31 cellular contexts compared by ENCODE assay signal in the genomic region with DNA sequence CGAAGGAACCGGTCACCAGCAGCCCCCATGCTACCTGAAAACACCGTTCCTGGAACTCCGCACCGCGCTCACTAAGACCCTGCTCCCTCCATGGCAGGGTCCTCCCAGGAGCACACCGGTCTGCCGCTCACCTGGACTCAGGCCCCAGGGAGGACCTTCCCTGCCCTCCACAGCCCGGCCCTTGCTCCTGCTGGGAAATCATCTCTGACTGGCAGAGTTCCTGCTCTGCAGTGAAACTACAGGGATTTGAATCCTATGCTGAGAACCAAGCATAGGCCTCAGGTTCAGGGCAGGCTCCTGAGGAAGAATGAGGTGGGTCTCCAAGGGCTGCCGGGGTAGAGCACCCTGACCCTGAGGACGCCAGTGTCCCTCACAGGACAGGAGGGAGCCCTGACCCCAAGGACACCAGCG.
DNase-seq lines count a peak whose midpoint lies in the region; ATAC-seq, FAIRE-seq and TF ChIP-seq lines count a peak whose summit lies in the region.
"Had no signal": no experiment of that assay in that cellular context is flagged by ENCODE, and none has a peak within 500 bp of the region (broad histone marks: within the 10 kb centered on the region; RNA-seq: fewer than 3 reads in every experiment).

No MANE protein-coding gene starts in this region.

- H3K4me1 ChIP-seq in ES-I3 (ENCODE audit: insufficient read depth, low read length) = no peaks in the 10 kb centered on the region
- no peaks in the 10 kb centered on the region for H3K4me1 ChIP-seq in kidney (ENCODE audit: control insufficient read depth in 1 of 2, insufficient read depth in 1 of 2, low read depth in 1 of 2, low read length in 2 of 2)
- H3K4me1 ChIP-seq in neuronal stem cell (ENCODE audit: control insufficient read depth in 2 of 2, insufficient read depth in 1 of 2, low read depth in 1 of 2, low read length in 2 of 2) = peaks cover 3 to 8% of the 10 kb centered on the region in 2 donors
- peaks cover 0 to 9% (median 2%) of the 10 kb centered on the region in 4 donors for H3K4me1 ChIP-seq in sigmoid colon
- H3K4me1 ChIP-seq: A549, breast epithelium, colonic mucosa, foreskin keratinocyte, psoas muscle had no signal

- WGBS in neuronal stem cell (ENCODE audit: extremely low coverage in 2 of 2, insufficient read length in 2 of 2, insufficient replicate concordance in 1 of 2), 2 donors = no CpG with 5 or more reads among the region's 12 CpGs
- WGBS in sigmoid colon, 2 donors = 84 to 86% methylated on average over 12 of the region's 12 CpGs

- DNase-seq in ecto neural progenitor cell (ENCODE audit: low spot score) = peak; percentile 52
- DNase-seq in kidney = peak; percentile 35
- no peak for DNase-seq in neuronal stem cell (ENCODE audit: low spot score)
- no peak for DNase-seq in sigmoid colon
- no peak for DNase-seq in mucosa of gallbladder (ENCODE audit: low spot score)
- DNase-seq: activated CD4-positive, alpha-beta T cell treated with anti-CD3 and anti-CD28 coated beads, Interleukin-2, amount 50 U/mL, for 48 hours; activated CD8-positive, alpha-beta memory T cell treated with anti-CD3 and anti-CD28 coated beads, Interleukin-2, amount 50 U/mL, for 4 hours; activated naive CD4-positive, alpha-beta T cell treated with anti-CD3 and anti-CD28 coated beads, Interleukin-2, amount 50 U/mL, for 16 hours; amygdala; CD8-positive, alpha-beta memory T cell; colonic mucosa; DMS153; foreskin keratinocyte; MV-4-11; NCI-H446 treated with DMSO at 0.1 percent for 48 hours; NCI-H82; psoas muscle; stomach; T-cell had no signal

- H4K8ac ChIP-seq in neuronal stem cell (ENCODE audit: low read depth, low read length) = peak overlapping the region; percentile 72

- H3K36me3 ChIP-seq in ES-I3 (ENCODE audit: insufficient read depth, low read length) (no peaks in the 10 kb centered on the region), kidney (ENCODE audit: control insufficient read depth in 1 of 2, insufficient read depth in 2 of 2, low read length in 2 of 2) (no peaks in the 10 kb centered on the region), neuronal stem cell (replicated peaks in 1 of 2; ENCODE audit: control insufficient read depth in 2 of 2, insufficient read depth in 2 of 2, low read length in 2 of 2) (no peaks in the 10 kb centered on the region), sigmoid colon (no peaks in the 10 kb centered on the region)
- H3K36me3 ChIP-seq: breast epithelium, colonic mucosa, esophagus muscularis mucosa, stomach, thyroid gland had no signal

- TF ChIP-seq EP300 in sigmoid colon (IDR thresholded peaks at IDR 0.05) = no peak

- no peak overlapping the region for H3K14ac ChIP-seq in neuronal stem cell (ENCODE audit: low read length)

- H2BK120ac ChIP-seq in neuronal stem cell (ENCODE audit: low read depth, low read length) = no peak overlapping the region

- no peak for TF ChIP-seq POLR2A in sigmoid colon (IDR thresholded peaks at IDR 0.05)

- peak overlapping the region; percentile 79 for H2AFZ ChIP-seq in neuronal stem cell (ENCODE audit: low read length)

- H3K27ac ChIP-seq in kidney (ENCODE audit: low read depth in 2 of 2, low read length in 2 of 2) (no peak overlapping the region), neuronal stem cell (replicated peaks; ENCODE audit: low read length) (no peak overlapping the region), sigmoid colon (no peak overlapping the region)
- H3K27ac ChIP-seq: A549, breast epithelium, colonic mucosa, esophagus muscularis mucosa, foreskin keratinocyte, psoas muscle, RWPE1, skin epidermis, stomach, thyroid gland had no signal

- no peak overlapping the region for H3K4ac ChIP-seq in neuronal stem cell (ENCODE audit: low read length)

- H3K9ac ChIP-seq in ES-I3 (ENCODE audit: low read depth, low read length) (peak overlapping the region; percentile 49; the same call in 1 of the 2 replicates), kidney (ENCODE audit: low read length in 2 of 2) (no peak overlapping the region), neuronal stem cell (ENCODE audit: low read depth, low read length, poor library complexity) (peak overlapping the region; percentile 66)

- ATAC-seq in GM18520 (IDR thresholded peaks at IDR 0.05; ENCODE audit: unreplicated experiment) = no peak
- no peak for ATAC-seq in HG03460 (IDR thresholded peaks at IDR 0.05; ENCODE audit: unreplicated experiment)
- ATAC-seq: A549, foreskin keratinocyte, HCT116, T-cell had no signal

- FAIRE-seq in kidney (lab: Jason Lieb, UNC) = no peak
- FAIRE-seq: G401.6, islet of Langerhans had no signal

- no peaks in the 10 kb centered on the region for H3K9me3 ChIP-seq in ES-I3 (ENCODE audit: control insufficient read depth, insufficient read depth, low read length)
- H3K9me3 ChIP-seq in kidney (ENCODE audit: control insufficient read depth in 1 of 2, low read length in 2 of 2) = no peaks in the 10 kb centered on the region
- H3K9me3 ChIP-seq in neuronal stem cell (replicated peaks in 1 of 2; ENCODE audit: control insufficient read depth in 2 of 2, insufficient read depth in 1 of 2, low read depth in 1 of 2, low read length in 2 of 2) = no peaks in the 10 kb centered on the region
- no peaks in the 10 kb centered on the region for H3K9me3 ChIP-seq in sigmoid colon
- H3K9me3 ChIP-seq: A549, breast epithelium, colonic mucosa, esophagus muscularis mucosa, psoas muscle, stomach, thyroid gland had no signal

- H3K23ac ChIP-seq in neuronal stem cell (ENCODE audit: low read depth, low read length, poor library complexity) = no peak overlapping the region

- H3K79me1 ChIP-seq in neuronal stem cell (ENCODE audit: low read depth, low read length) = no peaks in the 10 kb centered on the region

- no peak overlapping the region for H3K4me2 ChIP-seq in neuronal stem cell (ENCODE audit: insufficient read depth, low read length, poor library complexity, severe bottlenecking)
- H3K4me2 ChIP-seq: A549 had no signal

- peak overlapping the region; percentile 66 for H3K18ac ChIP-seq in neuronal stem cell (ENCODE audit: low read length)

- H2BK15ac ChIP-seq in neuronal stem cell (ENCODE audit: low read length) = no peak overlapping the region

- no peak overlapping the region for H3K4me3 ChIP-seq in kidney (ENCODE audit: low read length in 2 of 2)
- H3K4me3 ChIP-seq in neuronal stem cell (ENCODE audit: low read length in 2 of 2) = no peak overlapping the region
- no peak overlapping the region for H3K4me3 ChIP-seq in sigmoid colon
- H3K4me3 ChIP-seq: A549, colonic mucosa, skin epidermis, thyroid gland had no signal

- no peak overlapping the region for H2AK5ac ChIP-seq in neuronal stem cell (ENCODE audit: low read depth, low read length)

- H3K27me3 ChIP-seq in neuronal stem cell (ENCODE audit: control insufficient read depth in 3 of 3, insufficient read depth in 3 of 3, low read depth in 1 of 3, low read length in 3 of 3) = peaks cover 0 to 52% (median 21%) of the 10 kb centered on the region in 3 experiments
- H3K27me3 ChIP-seq in sigmoid colon = peaks cover 4 to 25% (median 7%) of the 10 kb centered on the region in 3 donors
- H3K27me3 ChIP-seq: colonic mucosa, thyroid gland had no signal

- no peak for TF ChIP-seq CTCF in kidney (IDR thresholded peaks at IDR 0.05; ENCODE audit: borderline replicate concordance, extremely low read depth, insufficient read depth)
- no peak for TF ChIP-seq CTCF in sigmoid colon (IDR thresholded peaks at IDR 0.05)

- H2BK5ac ChIP-seq in neuronal stem cell (ENCODE audit: low read length) = no peak overlapping the region

- H4K91ac ChIP-seq in neuronal stem cell (ENCODE audit: low read depth, low read length, poor library complexity) = no peak overlapping the region

- no peak overlapping the region for H2BK12ac ChIP-seq in neuronal stem cell (ENCODE audit: low read length)

- intact Hi-C loops in kidney (cut with DNase I) = no loop called here
- intact Hi-C loops in sigmoid colon (cut with DNase I) = no loop called here

Comparison
In these comparisons a context has a peak if more than half of its experiments do, and no peak if none do; other contexts are left out.
1. H3K9ac ChIP-seq: peak in ES-I3 (single experiment) and neuronal stem cell (single experiment); none in kidney (0 of 2).
2. DNase-seq: peak in ecto neural progenitor cell (single experiment) and kidney (single experiment); none in neuronal stem cell (single experiment), sigmoid colon (single experiment) and mucosa of gallbladder (single experiment).